In genomic region chr14:22770481-22771187, GRCh38 we compare ENCODE assay signal across 25 cellular contexts. TPM values are rescaled to one million over a fixed set of nuclear protein-coding genes. Genes with fewer than 3 reads are reported as not detected.
DNase-seq lines count a peak whose midpoint lies in the region; ATAC-seq and TF ChIP-seq lines count a peak whose summit lies in the region.
"Had no signal": no experiment of that assay in that cellular context is flagged by ENCODE, and none has a peak within 500 bp of the region (broad histone marks: within the 10 kb centered on the region; RNA-seq: fewer than 3 reads in every experiment).

No MANE protein-coding gene starts in this region.

- peaks cover 4% of the 10 kb centered on the region for H3K9me3 Mint-ChIP-seq in activated T-cell treated with anti-CD3 and anti-CD28 coated beads, Interleukin-2, amount 50 U/mL, for 24 hours
- H3K9me3 Mint-ChIP-seq in brain = peaks cover 2 to 8% (median 5%) of the 10 kb centered on the region in 5 experiments

- ATAC-seq in T-helper 17 cell = no peak
- no peak for ATAC-seq in left lobe of liver
- ATAC-seq: A549, HCT116, Right ventricle myocardium inferior, SK-N-SH treated with all-trans-retinoic acid at 6 μM for 48 hours had no signal

- no peak for TF ChIP-seq CTCF in brain (conservative IDR thresholded peaks at IDR 0.05)
- TF ChIP-seq CTCF in parathyroid adenoma (IDR thresholded peaks at IDR 0.05) = no peak

- no peak overlapping the region for H2AFZ ChIP-seq in parathyroid adenoma
- H2AFZ ChIP-seq: PC-9 had no signal

- H3K27ac ChIP-seq in parathyroid adenoma = peak overlapping the region; percentile 48
- H3K27ac ChIP-seq: A549, PC-9, SJCRH30 had no signal

- H3K4me3 Mint-ChIP-seq in activated T-cell treated with anti-CD3 and anti-CD28 coated beads, Interleukin-2, amount 50 U/mL, for 24 hours = no peak overlapping the region
- H3K4me3 Mint-ChIP-seq in T-helper 17 cell (no peak overlapping the region), brain (peak overlapping the region in 1 of 5 experiments; percentile 42)

- no peak overlapping the region for H3K4me3 ChIP-seq in parathyroid adenoma (ENCODE audit: low read depth, low read length)
- H3K4me3 ChIP-seq: A549, PC-9, SJCRH30 had no signal

- peaks cover 91% of the 10 kb centered on the region for H3K36me3 Mint-ChIP-seq in activated T-cell treated with anti-CD3 and anti-CD28 coated beads, Interleukin-2, amount 50 U/mL, for 24 hours (ENCODE audit: low read depth)
- peaks cover 13% of the 10 kb centered on the region for H3K36me3 Mint-ChIP-seq in T-helper 17 cell (ENCODE audit: low read depth)
- H3K36me3 Mint-ChIP-seq in brain = peaks cover 48% of the 10 kb centered on the region

- H3K27ac Mint-ChIP-seq in activated T-cell treated with anti-CD3 and anti-CD28 coated beads, Interleukin-2, amount 50 U/mL, for 24 hours = peak overlapping the region; percentile 74
- peak overlapping the region; percentile 96 for H3K27ac Mint-ChIP-seq in T-helper 17 cell
- peak overlapping the region in 4 of 5 experiments; percentile 33 to 79 (median 40) for H3K27ac Mint-ChIP-seq in brain

- no peaks in the 10 kb centered on the region for H3K36me3 ChIP-seq in parathyroid adenoma (ENCODE audit: control insufficient read depth, insufficient read depth, low read length)

- H3K4me1 Mint-ChIP-seq in activated T-cell treated with anti-CD3 and anti-CD28 coated beads, Interleukin-2, amount 50 U/mL, for 24 hours (ENCODE audit: low read depth) = peaks cover 30% of the 10 kb centered on the region
- H3K4me1 Mint-ChIP-seq in T-helper 17 cell (peaks cover 33% of the 10 kb centered on the region), brain (peaks cover 42% of the 10 kb centered on the region)

- no peak overlapping the region for H3K9ac ChIP-seq in parathyroid adenoma

- H3K27me3 Mint-ChIP-seq in activated T-cell treated with anti-CD3 and anti-CD28 coated beads, Interleukin-2, amount 50 U/mL, for 24 hours = no peaks in the 10 kb centered on the region
- H3K27me3 Mint-ChIP-seq in T-helper 17 cell (no peaks in the 10 kb centered on the region), brain (no peaks in the 10 kb centered on the region)

- H3K79me2 ChIP-seq in parathyroid adenoma = peaks cover 4% of the 10 kb centered on the region

- H3K27me3 ChIP-seq in parathyroid adenoma (ENCODE audit: control insufficient read depth, insufficient read depth, low read length) = no peaks in the 10 kb centered on the region
- H3K27me3 ChIP-seq: SJCRH30 had no signal

- peaks cover 12% of the 10 kb centered on the region for H3K4me1 ChIP-seq in parathyroid adenoma

- DNase-seq in activated T-cell treated with anti-CD3 and anti-CD28 coated beads, Interleukin-2, amount 50 U/mL, for 24 hours = no peak
- DNase-seq in activated T-cell treated with anti-CD3 and anti-CD28 coated beads, Interleukin-2, amount 50 U/mL, for 1 hour = no peak
- DNase-seq in T-helper 17 cell (no peak), left lobe of liver (ENCODE audit: low spot score) (no peak), HuH-7 (ENCODE audit: low spot score) (no peak)
- DNase-seq in activated effector memory CD4-positive, alpha-beta T cell treated with anti-CD3 and anti-CD28 coated beads, Interleukin-2, amount 50 U/mL, for 16 hours = no peak
- DNase-seq: AML-193, C1 segment of cervical spinal cord, Calu3, DMS153, DND-41, NCI-H1417, NCI-H1694, NCI-H2029 treated with DMSO at 0.1 percent for 48 hours, NCI-H446 treated with DMSO at 0.1 percent for 48 hours, NCI-H526, NCI-H82, PC-9, SJCRH30 had no signal

- peak overlapping the region; percentile 20 for H3K4me2 ChIP-seq in parathyroid adenoma (ENCODE audit: low read length)
- H3K4me2 ChIP-seq: A549, PC-9 had no signal

- H3K9me3 ChIP-seq in T-helper 17 cell (ENCODE audit: control insufficient read depth, low read length, poor library complexity, severe bottlenecking) (no peaks in the 10 kb centered on the region), parathyroid adenoma (ENCODE audit: control insufficient read depth, low read length) (no peaks in the 10 kb centered on the region)
- H3K9me3 ChIP-seq: A549, SJCRH30 had no signal

RNA-seq across cellular contexts. Expression of gene OXA1L, which starts 4.1 kb away (rescaled TPM):
- 100 to 1,000 TPM; 150 to 171 TPM for total RNA-seq in T-helper 17 cell
- 75.1 TPM for polyA plus RNA-seq in brain (ENCODE audit: insufficient read depth, low read depth, low replicate concordance)
- total RNA-seq in left lobe of liver = 71.3 TPM

RNA-seq across cellular contexts. Expression of gene SLC7A7, which starts 44.6 kb away (rescaled TPM):
- total RNA-seq in T-helper 17 cell = 1 to 10 TPM in 1 of 2 donors, under 1 TPM in 1; 0.55 to 3.1 TPM
- 2.7 TPM for polyA plus RNA-seq in brain (ENCODE audit: insufficient read depth, low read depth, low replicate concordance)
- 6.1 TPM for total RNA-seq in left lobe of liver

RNA-seq across cellular contexts. Expression of gene MRPL52, which starts 59.1 kb away (rescaled TPM):
- total RNA-seq in T-helper 17 cell = 10 to 100 TPM; 36.2 to 44.6 TPM
- polyA plus RNA-seq in brain (ENCODE audit: insufficient read depth, low read depth, low replicate concordance) = 160 TPM
- 48.9 TPM for total RNA-seq in left lobe of liver

Comparison
In these comparisons a context has a peak if more than half of its experiments do, and no peak if none do; other contexts are left out.
1. H3K27ac Mint-ChIP-seq: peak in every context shown above with its lines; median percentile 96 in T-helper 17 cell; 74 in activated T-cell treated with anti-CD3 and anti-CD28 coated beads, Interleukin-2, amount 50 U/mL, for 24 hours; 40 in brain.